ENCODE assay signal across 8 cellular contexts in the genomic region with DNA sequence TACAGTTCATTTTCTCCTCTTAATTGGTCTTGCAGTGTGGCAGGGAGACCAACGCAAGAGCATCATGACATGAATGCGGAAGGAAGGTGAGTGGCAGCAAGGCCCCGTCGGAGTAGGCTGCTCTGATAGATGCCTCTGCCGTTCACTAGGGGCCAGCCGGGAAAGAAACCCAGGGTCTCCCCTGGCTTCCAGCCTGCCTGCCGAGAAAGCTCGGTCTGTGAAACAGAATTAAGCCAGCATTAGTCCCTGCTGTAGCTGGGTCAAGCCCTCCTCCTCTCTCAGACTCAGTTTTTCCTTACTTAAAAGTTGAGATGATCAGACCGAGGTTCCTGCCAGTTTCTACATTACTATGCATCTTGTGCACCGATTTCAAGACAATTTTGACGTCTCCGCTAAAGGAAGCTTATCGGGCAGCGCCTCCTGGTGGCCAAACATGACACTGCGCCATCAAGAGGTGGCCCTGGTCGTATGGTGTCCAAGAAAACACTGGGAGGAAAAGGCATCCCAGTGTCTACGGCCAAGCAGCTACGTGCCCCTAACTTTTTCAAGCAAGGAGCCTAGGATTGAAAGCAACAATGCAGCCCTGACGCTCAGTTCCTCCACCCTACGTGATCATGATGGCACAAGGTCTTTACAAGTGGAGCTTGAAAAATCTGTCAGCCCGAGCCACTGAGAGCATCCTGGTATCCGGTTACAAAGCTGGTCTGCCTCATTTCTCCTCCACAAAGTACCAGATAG.
A peak's percentile ranks its signal among the peaks of the same experiment; 100 is the strongest.
DNase-seq lines count a peak whose midpoint lies in the region; ATAC-seq and TF ChIP-seq lines count a peak whose summit lies in the region.

No MANE protein-coding gene starts in this region.

- no peaks in the 10 kb centered on the region for H4K20me1 ChIP-seq in Loucy (ENCODE audit: insufficient read depth, low read length, poor library complexity, severe bottlenecking)

- H3K9me3 ChIP-seq in Loucy (ENCODE audit: insufficient read depth, low read depth, low read length) (no peaks in the 10 kb centered on the region), adrenal gland (replicated peaks in 1 of 3) (no peaks in the 10 kb centered on the region), left ventricle myocardium inferior (replicated peaks) (no peaks in the 10 kb centered on the region), aorta (ENCODE audit: control insufficient read depth, low read length) (no peaks in the 10 kb centered on the region)

- H3K27ac ChIP-seq in adrenal gland (no peak overlapping the region), left ventricle myocardium inferior (replicated peaks) (no peak overlapping the region), aorta (ENCODE audit: low read depth in 1 of 2, low read length in 2 of 2) (no peak overlapping the region)

- 4 to 9% (median 8%) methylated on average over 20 to 22 of the region's 22 CpGs for WGBS in adrenal gland, 4 donors
- WGBS in aorta, 2 donors: 5% methylated on average over 22 of the region's 22 CpGs

- peak; percentile 72 for DNase-seq in AG08396 (ENCODE audit: low spot score)
- DNase-seq in T follicular helper cell (ENCODE audit: low read depth): peak; percentile 54
- peak; percentile 57 to 91 (median 78) for DNase-seq in adrenal gland
- DNase-seq in left ventricle myocardium inferior: peak; percentile 72
- peak; percentile 67 for DNase-seq in putamen (ENCODE audit: low spot score)
- peak; percentile 69 to 92 for DNase-seq in aorta

- H3K4me3 ChIP-seq in Loucy (ENCODE audit: low read length, poor library complexity, severe bottlenecking) (peak overlapping the region; percentile 40), adrenal gland (no peak overlapping the region), left ventricle myocardium inferior (no peak overlapping the region), aorta (ENCODE audit: low read length in 2 of 2) (no peak overlapping the region)

- no peaks in the 10 kb centered on the region for H3F3A ChIP-seq in Loucy (ENCODE audit: low read depth)

- intact Hi-C loops in adrenal gland (cut with DNase I) (loop anchor here (5.0 to 10.0 kb wide), 4 partner anchors 470 to 625 kb away; a partner anchor contains a TSS), left ventricle myocardium inferior (cut with micrococcal nuclease) (loop anchor here (5.0 kb wide), 1 partner anchor 625 kb away; no protein-coding TSS in a partner anchor), aorta (cut with DNase I) (loop anchor here (1.0 to 5.0 kb wide), 4 partner anchors 470 to 625 kb away; no protein-coding TSS in a partner anchor)

- peak; percentile 58 for ATAC-seq in GM19035 (IDR thresholded peaks at IDR 0.05; ENCODE audit: unreplicated experiment)
- ATAC-seq in aorta (ENCODE audit: low FRiP score): peak; percentile 81

- H3K9me2 ChIP-seq in Loucy (replicated peaks; ENCODE audit: low read depth, low read length): no peaks in the 10 kb centered on the region

- H3K36me3 ChIP-seq in Loucy (ENCODE audit: insufficient read depth, low read length) (no peaks in the 10 kb centered on the region), adrenal gland (replicated peaks in 1 of 2) (no peaks in the 10 kb centered on the region), left ventricle myocardium inferior (no peaks in the 10 kb centered on the region), aorta (ENCODE audit: control insufficient read depth in 1 of 2, insufficient read depth in 2 of 2, low read length in 1 of 2) (no peaks in the 10 kb centered on the region)

- TF ChIP-seq CTCF in Loucy (conservative IDR thresholded peaks at IDR 0.05; ENCODE audit: low read length) (peak; percentile 100), adrenal gland (IDR thresholded peaks at IDR 0.05) (peak; percentile 83 to 92 (median 89)), left ventricle myocardium inferior (IDR thresholded peaks at IDR 0.05; ENCODE audit: borderline replicate concordance) (peak; percentile 96)

- H3K79me2 ChIP-seq in Loucy (ENCODE audit: insufficient read depth, low read length): no peaks in the 10 kb centered on the region

- H3K27me3 ChIP-seq in Loucy (ENCODE audit: insufficient read depth, low read length, poor library complexity, severe bottlenecking): no peaks in the 10 kb centered on the region
- peaks cover 4% of the 10 kb centered on the region for H3K27me3 ChIP-seq in adrenal gland
- peaks cover 94% of the 10 kb centered on the region for H3K27me3 ChIP-seq in left ventricle myocardium inferior (ENCODE audit: low read depth)
- H3K27me3 ChIP-seq in aorta (ENCODE audit: control insufficient read depth in 1 of 2, insufficient read depth in 2 of 2, low read length in 1 of 2): no peaks in the 10 kb centered on the region

- no peak overlapping the region for H3K9ac ChIP-seq in Loucy (ENCODE audit: low read depth, low read length, poor library complexity, severe bottlenecking)

- H3K4me1 ChIP-seq in Loucy (ENCODE audit: insufficient read depth, low read length, poor library complexity, severe bottlenecking): no peaks in the 10 kb centered on the region
- H3K4me1 ChIP-seq in adrenal gland (replicated peaks in 1 of 2): no peaks in the 10 kb centered on the region
- peaks cover 6% of the 10 kb centered on the region for H3K4me1 ChIP-seq in left ventricle myocardium inferior
- H3K4me1 ChIP-seq in aorta (ENCODE audit: control insufficient read depth in 1 of 2, insufficient read depth in 2 of 2, low read length in 2 of 2): no peaks in the 10 kb centered on the region

- H2AFZ ChIP-seq in Loucy (ENCODE audit: low read length): peak overlapping the region; percentile 89

- no peak for TF ChIP-seq POLR2A in adrenal gland (IDR thresholded peaks at IDR 0.05)

- peak overlapping the region; percentile 34 for H3K4me2 ChIP-seq in Loucy (ENCODE audit: low read depth, low read length, poor library complexity, severe bottlenecking)
